Comparison of ENCODE assay signal across 8 cellular contexts in the genomic region with DNA sequence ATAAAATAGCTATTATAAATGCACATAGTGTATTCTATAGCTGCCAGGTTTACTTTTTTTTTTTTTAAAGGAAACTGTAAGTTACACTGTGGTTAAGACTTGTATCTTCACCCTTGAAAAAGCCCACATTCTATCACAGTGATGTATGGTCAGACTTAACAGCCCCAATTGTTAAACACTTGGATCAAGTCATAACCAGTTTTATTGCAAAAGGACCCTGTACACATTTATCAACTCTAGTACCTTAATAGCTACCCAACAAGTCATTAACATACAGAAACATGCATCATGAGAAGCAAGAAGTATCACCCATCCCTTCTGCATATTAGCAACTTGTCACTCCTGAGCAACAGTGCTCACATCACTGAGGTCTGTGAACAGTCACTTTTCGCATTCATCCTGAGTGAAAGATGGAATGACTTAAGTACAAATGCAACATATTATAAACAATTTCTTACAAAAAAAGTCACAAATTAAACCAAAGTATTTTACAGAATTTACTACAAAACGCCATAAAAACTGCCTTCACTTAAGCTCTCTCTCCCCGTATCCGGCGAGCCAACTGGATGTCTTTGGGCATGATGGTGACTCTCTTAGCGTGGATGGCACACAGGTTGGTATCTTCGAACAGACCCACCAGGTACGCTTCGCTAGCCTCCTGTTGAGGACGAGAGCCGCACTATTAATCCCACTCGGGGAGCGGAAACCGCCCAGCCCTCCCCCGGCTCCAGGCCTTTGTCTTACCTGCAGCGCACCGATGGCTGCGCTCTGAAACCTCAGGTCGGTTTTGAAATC. TPM values are rescaled to one million over a fixed set of nuclear protein-coding genes. Genes with fewer than 3 reads are reported as not detected.
DNase-seq lines count a peak whose midpoint lies in the region; FAIRE-seq and TF ChIP-seq lines count a peak whose summit lies in the region.
"Not testable (repeated sequence)": the region's sequence is repeated elsewhere in the genome, so short reads cannot be mapped to it uniquely, and the experiment has no call there.

No MANE protein-coding gene starts in this region.

- not testable (repeated sequence) for H3K27me3 Mint-ChIP-seq in activated T-helper 1 cell treated with anti-CD3 and anti-CD28 coated beads, Interleukin-12 subunit alpha, Interleukin-12 subunit beta, Interleukin-2, Interleukin-4 antibody, amounts not matched to agents 30 ng/mL and 10 ng/mL and 1 ng/mL, durations not matched to agents 14 hours and 24 hours and 36 hours (ENCODE audit: insufficient read depth)

- not testable (repeated sequence) for FAIRE-seq in small intestine (lab: Jason Lieb, UNC)

- not testable (repeated sequence) for H3K27me3 ChIP-seq in H7 (ENCODE audit: control insufficient read depth, insufficient read depth, low read length); right atrium auricular region; muscle layer of colon (ENCODE audit: control insufficient read depth in 1 of 2, insufficient read depth in 2 of 2, low read length in 2 of 2); small intestine (ENCODE audit: control insufficient read depth in 2 of 2, insufficient read depth in 2 of 2, low read length in 2 of 2)

- H3K4me3 ChIP-seq in H7 (ENCODE audit: insufficient read depth, low read depth, low read length) (peak overlapping the region; percentile 99), OCI-LY7 (ENCODE audit: low read depth, low read length, poor library complexity, severe bottlenecking) (peak overlapping the region; percentile 83), right atrium auricular region (peak overlapping the region; percentile 79 to 85), muscle layer of colon (ENCODE audit: low read depth in 1 of 2, low read length in 2 of 2) (peak overlapping the region; percentile 85 to 92), small intestine (ENCODE audit: low read depth in 1 of 2, low read length in 2 of 2) (peak overlapping the region; percentile 97 to 99)

- TSS peak; percentile 77 for BruUV-seq in OCI-LY7 (replicated peaks; lab: Mats Ljungman, UMichigan)

- H3K27ac ChIP-seq in OCI-LY7 (ENCODE audit: low read depth, low read length, poor library complexity, severe bottlenecking) (peak overlapping the region; percentile 84), cingulate gyrus (ENCODE audit: low read depth, low read length) (peak overlapping the region; percentile 92), right atrium auricular region (peak overlapping the region; percentile 96 to 99), muscle layer of colon (ENCODE audit: low read depth, low read length) (peak overlapping the region; percentile 80), small intestine (ENCODE audit: low read depth in 1 of 2, low read length in 1 of 2) (peak overlapping the region; percentile 95 to 99)

- peaks cover 24% of the 10 kb centered on the region for H4K20me1 ChIP-seq in OCI-LY7 (ENCODE audit: insufficient read depth, low read length)

- POLR2A ChIA-PET in OCI-LY7 (lab: Charles Lee) = interaction anchor here (0.6 to 2.0 kb wide), 5 partner anchors 8 to 202 kb away, joined by 3 to 8 read pairs (median 4); partner anchors contain the start of gene GALK1

- peaks cover 34% of the 10 kb centered on the region for H3K4me1 ChIP-seq in OCI-LY7 (ENCODE audit: insufficient read depth, low read length, poor library complexity, severe bottlenecking)
- peaks cover 0 to 34% of the 10 kb centered on the region in 2 donors for H3K4me1 ChIP-seq in right atrium auricular region
- H3K4me1 ChIP-seq in muscle layer of colon (ENCODE audit: insufficient read depth, low read length) = peaks cover 31% of the 10 kb centered on the region
- not testable (repeated sequence) for H3K4me1 ChIP-seq in small intestine (ENCODE audit: control insufficient read depth in 2 of 2, insufficient read depth in 1 of 2, low read depth in 1 of 2, low read length in 1 of 2)

- in situ Hi-C loops in ACHN (cut with HindIII; ENCODE audit: low pct_ligation_motif_present, low pct_unique_long_range_greater_than_20kb, low sequenced_read_pairs) = not testable (repeated sequence)

- H3K4me1 Mint-ChIP-seq in activated T-helper 1 cell treated with anti-CD3 and anti-CD28 coated beads, Interleukin-12 subunit alpha, Interleukin-12 subunit beta, Interleukin-2, Interleukin-4 antibody, amounts not matched to agents 30 ng/mL and 10 ng/mL and 1 ng/mL, durations not matched to agents 14 hours and 24 hours and 36 hours (ENCODE audit: low read depth) = peaks cover 43% of the 10 kb centered on the region

- H3K27ac Mint-ChIP-seq in activated T-helper 1 cell treated with anti-CD3 and anti-CD28 coated beads, Interleukin-12 subunit alpha, Interleukin-12 subunit beta, Interleukin-2, Interleukin-4 antibody, amounts not matched to agents 30 ng/mL and 10 ng/mL and 1 ng/mL, durations not matched to agents 14 hours and 24 hours and 36 hours = peak overlapping the region; percentile 92

- peaks cover 33% of the 10 kb centered on the region for H3K79me2 ChIP-seq in OCI-LY7 (ENCODE audit: insufficient read depth, low read depth, low read length)

- DNase-seq in ACHN (peak; percentile 23), H7 (peak; percentile 44)
- not testable (repeated sequence) for DNase-seq in OCI-LY7 (ENCODE audit: low spot score); activated T-helper 1 cell treated with anti-CD3 and anti-CD28 coated beads, Interleukin-12 subunit alpha, Interleukin-12 subunit beta, Interleukin-2, Interleukin-4 antibody, amounts not matched to agents 30 ng/mL and 10 ng/mL and 1 ng/mL, durations not matched to agents 14 hours and 24 hours and 36 hours (ENCODE audit: low spot score); right atrium auricular region (ENCODE audit: low spot score); small intestine

- intact Hi-C loops in OCI-LY7 (cut with micrococcal nuclease; ENCODE audit: unreplicated experiment) = loop anchor here (2.0 to 5.0 kb wide), 2 partner anchors 119 to 489 kb away; partner anchors contain the start of genes TRIM65 and UBALD2
- intact Hi-C loops in activated T-helper 1 cell treated with anti-CD3 and anti-CD28 coated beads, Interleukin-12 subunit alpha, Interleukin-12 subunit beta, Interleukin-2, Interleukin-4 antibody, amounts not matched to agents 30 ng/mL and 10 ng/mL and 1 ng/mL, durations not matched to agents 14 hours and 24 hours and 36 hours (cut with micrococcal nuclease) = loop anchor here (2.0 to 5.0 kb wide), 4 partner anchors 13 to 949 kb away; partner anchors contain the start of genes GALK1, JMJD6, METTL23 and TRIM65

- not testable (repeated sequence) for H2AFZ ChIP-seq in OCI-LY7 (ENCODE audit: low read length)

- 1% methylated on average over 19 of the region's 19 CpGs for WGBS in small intestine, 3 donors

- H3K9me3 Mint-ChIP-seq in activated T-helper 1 cell treated with anti-CD3 and anti-CD28 coated beads, Interleukin-12 subunit alpha, Interleukin-12 subunit beta, Interleukin-2, Interleukin-4 antibody, amounts not matched to agents 30 ng/mL and 10 ng/mL and 1 ng/mL, durations not matched to agents 14 hours and 24 hours and 36 hours = not testable (repeated sequence)

- not testable (repeated sequence) for H3K9me2 ChIP-seq in OCI-LY7 (ENCODE audit: insufficient read depth, low read length)

- peak overlapping the region; percentile 98 for H3K4me3 Mint-ChIP-seq in activated T-helper 1 cell treated with anti-CD3 and anti-CD28 coated beads, Interleukin-12 subunit alpha, Interleukin-12 subunit beta, Interleukin-2, Interleukin-4 antibody, amounts not matched to agents 30 ng/mL and 10 ng/mL and 1 ng/mL, durations not matched to agents 14 hours and 24 hours and 36 hours

- peak overlapping the region; percentile 85 for H3K4me2 ChIP-seq in OCI-LY7 (ENCODE audit: low read length)

- H3K36me3 ChIP-seq in H7 (replicated peaks; ENCODE audit: control insufficient read depth, insufficient read depth, low read length); small intestine (ENCODE audit: control insufficient read depth in 2 of 2, insufficient read depth in 2 of 2, low read length in 2 of 2): not testable (repeated sequence)
- H3K36me3 ChIP-seq in OCI-LY7 (ENCODE audit: insufficient read depth, low read length) (peaks cover 46% of the 10 kb centered on the region), right atrium auricular region (peaks cover 45% of the 10 kb centered on the region), muscle layer of colon (ENCODE audit: insufficient read depth, low read length) (peaks cover 45% of the 10 kb centered on the region)

- H3K9me3 ChIP-seq in OCI-LY7 (ENCODE audit: low read length); right atrium auricular region; muscle layer of colon (ENCODE audit: low read length); small intestine (ENCODE audit: control insufficient read depth, low read depth): not testable (repeated sequence)

- peaks cover 42% of the 10 kb centered on the region for H3K36me3 Mint-ChIP-seq in activated T-helper 1 cell treated with anti-CD3 and anti-CD28 coated beads, Interleukin-12 subunit alpha, Interleukin-12 subunit beta, Interleukin-2, Interleukin-4 antibody, amounts not matched to agents 30 ng/mL and 10 ng/mL and 1 ng/mL, durations not matched to agents 14 hours and 24 hours and 36 hours (ENCODE audit: low read depth)

- CTCF ChIA-PET in OCI-LY7 (lab: Charles Lee; ENCODE audit: unreplicated experiment) = not testable (repeated sequence)

- H3K9ac ChIP-seq in muscle layer of colon (ENCODE audit: low read length) = peak overlapping the region; percentile 84

- not testable (repeated sequence) for TF ChIP-seq CTCF in OCI-LY7 (conservative IDR thresholded peaks at IDR 0.05; ENCODE audit: low read length); right atrium auricular region (IDR thresholded peaks at IDR 0.05)

RNA-seq across cellular contexts. Expression of gene UNK, which starts 6.3 kb away (rescaled TPM):
- 17.9 and 21.7 TPM in 2 replicates for total RNA-seq in H7 (2014; rRNA removed; shearing (Covaris generic))
- 41.5 and 44.0 TPM in 2 replicates for total RNA-seq in OCI-LY7 (2014; rRNA removed; shearing (Covaris generic))
- total RNA-seq in OCI-LY7 (2022) (67.6 and 77.3 TPM in 2 replicates), right atrium auricular region (10 to 100 TPM; 18.8 to 25.3 TPM)
- 26.0 and 26.9 TPM in 2 replicates for total RNA-seq in activated T-helper 1 cell treated with anti-CD3 and anti-CD28 coated beads, Interleukin-12 subunit alpha, Interleukin-12 subunit beta, Interleukin-2, Interleukin-4 antibody, amounts not matched to agents 30 ng/mL and 10 ng/mL and 1 ng/mL, durations not matched to agents 14 hours and 24 hours and 36 hours
- 10 to 100 TPM in 2 of 3 donors, 1 to 10 TPM in 1; 8.9 to 20.0 (median 12.7) TPM for polyA plus RNA-seq in small intestine

RNA-seq across cellular contexts. Expression of gene GALK1, which starts 13.3 kb away (rescaled TPM):
- total RNA-seq in H7 (2014; rRNA removed; shearing (Covaris generic)) = 43.4 and 47.2 TPM in 2 replicates
- 88.2 and 99.4 TPM in 2 replicates for total RNA-seq in OCI-LY7 (2014; rRNA removed; shearing (Covaris generic))
- total RNA-seq in OCI-LY7 (2022) (74.8 and 76.5 TPM in 2 replicates), right atrium auricular region (10 to 100 TPM; 19.6 to 21.0 TPM)
- total RNA-seq in activated T-helper 1 cell treated with anti-CD3 and anti-CD28 coated beads, Interleukin-12 subunit alpha, Interleukin-12 subunit beta, Interleukin-2, Interleukin-4 antibody, amounts not matched to agents 30 ng/mL and 10 ng/mL and 1 ng/mL, durations not matched to agents 14 hours and 24 hours and 36 hours = 48.0 and 49.3 TPM in 2 replicates
- polyA plus RNA-seq in small intestine = 100 to 1,000 TPM in 1 of 3 donors, 10 to 100 TPM in 2; 43.4 to 116 (median 83.5) TPM

RNA-seq across cellular contexts. Expression of gene ITGB4, which starts 57.0 kb away (rescaled TPM):
- 0.28 and 0.70 TPM in 2 replicates for total RNA-seq in H7 (2014; rRNA removed; shearing (Covaris generic))
- total RNA-seq in OCI-LY7 (2014; rRNA removed; shearing (Covaris generic)) = 0.66 and 2.0 TPM in 2 replicates
- total RNA-seq in OCI-LY7 (2022) (1.9 and 3.9 TPM in 2 replicates), right atrium auricular region (10 to 100 TPM; 11.1 to 37.5 TPM)
- 1.4 and 2.7 TPM in 2 replicates for total RNA-seq in activated T-helper 1 cell treated with anti-CD3 and anti-CD28 coated beads, Interleukin-12 subunit alpha, Interleukin-12 subunit beta, Interleukin-2, Interleukin-4 antibody, amounts not matched to agents 30 ng/mL and 10 ng/mL and 1 ng/mL, durations not matched to agents 14 hours and 24 hours and 36 hours
- 100 to 1,000 TPM; 100 to 288 (median 210) TPM for polyA plus RNA-seq in small intestine
